In the genomic region with DNA sequence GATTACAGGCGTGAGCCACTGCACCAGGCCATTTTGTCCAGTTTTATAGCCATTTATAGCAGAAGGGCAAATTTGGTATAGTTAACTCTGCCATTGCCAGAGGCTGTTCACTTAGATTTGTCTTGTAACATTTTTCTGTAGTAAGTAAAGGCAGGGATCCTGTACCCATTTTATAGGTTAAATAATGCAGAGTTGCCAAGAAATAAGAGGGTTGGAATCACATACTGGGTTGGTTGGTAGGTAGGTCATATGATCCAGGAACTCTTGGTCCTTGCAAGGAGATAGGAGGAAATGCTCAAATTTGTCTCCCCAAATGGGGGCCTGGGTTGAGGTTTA, we compare ENCODE assay signal across 27 cellular contexts.
"Had no signal": no experiment of that assay in that cellular context is flagged by ENCODE, and none has a peak within 500 bp of the region (broad histone marks: within the 10 kb centered on the region; RNA-seq: fewer than 3 reads in every experiment).

No MANE protein-coding gene starts in this region.

- H3K27ac Mint-ChIP-seq: stimulated activated effector memory CD8-positive, alpha-beta T cell treated with anti-CD3 and anti-CD28 coated beads, Interleukin-12 subunit alpha, Interleukin-12 subunit beta, amount 100 ng/mL, for 72 hours had no signal

- H3K4me3 ChIP-seq: esophagus muscularis mucosa, heart right ventricle, left lung, mucosa of descending colon, smooth muscle cell, stomach, thyroid gland, vagina had no signal

- H3K4me3 Mint-ChIP-seq: mesothelial cell of epicardium; naive thymus-derived CD4-positive, alpha-beta T cell; nephron progenitor cell; stimulated activated effector memory CD8-positive, alpha-beta T cell treated with anti-CD3 and anti-CD28 coated beads, Interleukin-12 subunit alpha, Interleukin-12 subunit beta, amount 100 ng/mL, for 72 hours had no signal

- H3K4me2 ChIP-seq: smooth muscle cell had no signal

- H3K36me3 ChIP-seq: esophagus muscularis mucosa, heart right ventricle, left lung, stomach, thyroid gland, vagina had no signal

- H3K27ac ChIP-seq: esophagus muscularis mucosa, foreskin keratinocyte, left lung, stomach, thyroid gland, vagina had no signal

- H3K9me3 ChIP-seq: esophagus muscularis mucosa, heart right ventricle, left lung, mucosa of descending colon, stomach, thyroid gland, vagina had no signal

- ATAC-seq: mucosa of descending colon, sciatic nerve had no signal

- H3K27me3 ChIP-seq: esophagus muscularis mucosa, foreskin keratinocyte, heart right ventricle, left lung, stomach, thyroid gland, vagina had no signal

- H3K9me3 Mint-ChIP-seq: mesothelial cell of epicardium; naive thymus-derived CD4-positive, alpha-beta T cell; nephron progenitor cell; stimulated activated effector memory CD8-positive, alpha-beta T cell treated with anti-CD3 and anti-CD28 coated beads, Interleukin-12 subunit alpha, Interleukin-12 subunit beta, amount 100 ng/mL, for 72 hours had no signal

- FAIRE-seq: endothelial cell of umbilical vein, islet of Langerhans had no signal

- H3K4me1 ChIP-seq: foreskin keratinocyte, vagina had no signal

- H3K27me3 Mint-ChIP-seq: naive thymus-derived CD4-positive, alpha-beta T cell had no signal

- DNase-seq: cortex of kidney; effector CD4-positive, alpha-beta T cell; foreskin keratinocyte; glutamatergic neuron; heart right ventricle; hippocampal formation; left cardiac atrium; left lung; mucosa of descending colon; nephron progenitor cell; nucleus accumbens; retina; stimulated activated CD4-positive, alpha-beta T cell treated with anti-CD3 and anti-CD28 coated beads, Interleukin-12 subunit alpha, Interleukin-12 subunit beta, amount 100 ng/mL, for 4 hours; stimulated activated CD4-positive, alpha-beta T cell treated with anti-CD3 and anti-CD28 coated beads, Interleukin-2, amount 100 ng/mL, for 24 hours; stimulated activated CD4-positive, alpha-beta T cell treated with anti-CD3 and anti-CD28 coated beads, Interleukin-4, amount 100 ng/mL, for 24 hours; stimulated activated naive CD4-positive, alpha-beta T cell treated with Interleukin-2 at 50 U/mL for 16 hours; stomach; thyroid gland had no signal

- H3K36me3 Mint-ChIP-seq: stimulated activated effector memory CD8-positive, alpha-beta T cell treated with anti-CD3 and anti-CD28 coated beads, Interleukin-12 subunit alpha, Interleukin-12 subunit beta, amount 100 ng/mL, for 72 hours had no signal
